Comparison of ENCODE assay signal across 1 cellular context in genomic region chr20:728022-728944, GRCh38.
TF ChIP-seq lines count a peak whose summit lies in the region.

No MANE protein-coding gene starts in this region.

TF ChIP-seq in HepG2, 621 proteins besides CTCF, POLR2A, EP300 and RAD21 (continued from another document and continues in another):
- TF ChIP-seq, protein P1, sequence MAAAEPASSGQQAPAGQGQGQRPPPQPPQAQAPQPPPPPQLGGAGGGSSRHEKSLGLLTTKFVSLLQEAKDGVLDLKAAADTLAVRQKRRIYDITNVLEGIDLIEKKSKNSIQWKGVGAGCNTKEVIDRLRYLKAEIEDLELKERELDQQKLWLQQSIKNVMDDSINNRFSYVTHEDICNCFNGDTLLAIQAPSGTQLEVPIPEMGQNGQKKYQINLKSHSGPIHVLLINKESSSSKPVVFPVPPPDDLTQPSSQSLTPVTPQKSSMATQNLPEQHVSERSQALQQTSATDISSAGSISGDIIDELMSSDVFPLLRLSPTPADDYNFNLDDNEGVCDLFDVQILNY (CRISPR knock-in tag; conservative IDR thresholded peaks at IDR 0.05) = 0 out of 2 replicates have a peak, but pooled peaks have one; percentile 31
- TF ChIP-seq KDM5B (CRISPR knock-in tag; IDR thresholded peaks at IDR 0.05; ENCODE audit: borderline replicate concordance) (peak; percentile 75; the same call in 1 of the 2 replicates), NFKBIZ (CRISPR knock-in tag; IDR thresholded peaks at IDR 0.05) (0 out of 2 replicates have a peak, but pooled peaks have one; percentile 52), MXD1 (CRISPR knock-in tag; IDR thresholded peaks at IDR 0.05) (peak; percentile 12; the same call in 1 of the 2 replicates), ZNF329 (CRISPR knock-in tag; IDR thresholded peaks at IDR 0.05; ENCODE audit: low read depth) (0 out of 2 replicates have a peak, but pooled peaks have one; percentile 50), MNT (IDR thresholded peaks at IDR 0.05) (no peak), ZMYM2 (CRISPR knock-in tag; IDR thresholded peaks at IDR 0.05) (no peak), CEBPG (CRISPR knock-in tag; IDR thresholded peaks at IDR 0.05) (no peak), NFIC (IDR thresholded peaks at IDR 0.05; ENCODE audit: low read length) (no peak), ZNF550 (CRISPR knock-in tag; IDR thresholded peaks at IDR 0.05; ENCODE audit: borderline replicate concordance) (no peak), IKZF5 (CRISPR knock-in tag; IDR thresholded peaks at IDR 0.05) (no peak), MEF2D (CRISPR knock-in tag; IDR thresholded peaks at IDR 0.05) (peak; percentile 56; the same call in 1 of the 2 replicates), AKAP8 (CRISPR knock-in tag; IDR thresholded peaks at IDR 0.05) (peak; percentile 26; the same call in 1 of the 2 replicates), TCF12 (IDR thresholded peaks at IDR 0.05) (no peak), TCF12 (CRISPR knock-in tag; IDR thresholded peaks at IDR 0.05) (no peak), SMARCC2 (IDR thresholded peaks at IDR 0.05) (no peak), ZNF460 (CRISPR knock-in tag; IDR thresholded peaks at IDR 0.05; ENCODE audit: borderline replicate concordance) (no peak), MTF2 (CRISPR knock-in tag; IDR thresholded peaks at IDR 0.05; ENCODE audit: borderline replicate concordance) (peak; percentile 99), UBTF (CRISPR knock-in tag; IDR thresholded peaks at IDR 0.05) (peak; percentile 79), ZSCAN22 (CRISPR knock-in tag; IDR thresholded peaks at IDR 0.05) (no peak), SP5 (CRISPR knock-in tag; IDR thresholded peaks at IDR 0.05; ENCODE audit: borderline replicate concordance, low read depth) (peak; percentile 78), CCAR2 (optimal IDR thresholded peaks at IDR 0.05; ENCODE audit: low read depth, low read length) (no peak), ZNF598 (CRISPR knock-in tag; IDR thresholded peaks at IDR 0.05; ENCODE audit: borderline replicate concordance) (peak; percentile 52; the same call in 1 of the 2 replicates), HOXA5 (CRISPR knock-in tag; IDR thresholded peaks at IDR 0.05) (0 out of 2 replicates have a peak, but pooled peaks have one; percentile 47), CENPX (CRISPR knock-in tag; IDR thresholded peaks at IDR 0.05) (no peak), ZNF30 (CRISPR knock-in tag; IDR thresholded peaks at IDR 0.05) (no peak), TMF1 (CRISPR knock-in tag; IDR thresholded peaks at IDR 0.05; ENCODE audit: low read depth) (no peak), REL (CRISPR knock-in tag; conservative IDR thresholded peaks at IDR 0.05) (no peak; the same call in 1 of the 2 replicates), GABPA (IDR thresholded peaks at IDR 0.05; ENCODE audit: low read depth, low read length) (no peak), GABPA (CRISPR knock-in tag; IDR thresholded peaks at IDR 0.05; ENCODE audit: low read depth) (no peak), SRF (IDR thresholded peaks at IDR 0.05; ENCODE audit: low read depth, low read length) (no peak), THYN1 (CRISPR knock-in tag; IDR thresholded peaks at IDR 0.05; ENCODE audit: borderline replicate concordance, low read depth) (no peak), ZBTB25 (CRISPR knock-in tag; IDR thresholded peaks at IDR 0.05) (peak; percentile 22; the same call in 1 of the 2 replicates), ZNF260 (CRISPR knock-in tag; IDR thresholded peaks at IDR 0.05; ENCODE audit: borderline replicate concordance, low read depth) (no peak), ZKSCAN5 (CRISPR knock-in tag; IDR thresholded peaks at IDR 0.05) (no peak), ZNF451 (CRISPR knock-in tag; IDR thresholded peaks at IDR 0.05) (0 out of 2 replicates have a peak, but pooled peaks have one; percentile 68), ZNF274 (CRISPR knock-in tag; IDR thresholded peaks at IDR 0.05) (peak; percentile 81; the same call in 1 of the 2 replicates), TFDP1 (CRISPR knock-in tag; IDR thresholded peaks at IDR 0.05; ENCODE audit: borderline replicate concordance) (no peak; the same call in 1 of the 2 replicates), NCOA2 (CRISPR knock-in tag; IDR thresholded peaks at IDR 0.05) (no peak), NONO (IDR thresholded peaks at IDR 0.05) (no peak), NONO (CRISPR knock-in tag; conservative IDR thresholded peaks at IDR 0.05) (peak; percentile 76), MTF1 (CRISPR knock-in tag; IDR thresholded peaks at IDR 0.05) (no peak), MXI1 (IDR thresholded peaks at IDR 0.05; ENCODE audit: borderline replicate concordance, low read depth, low read length) (peak; percentile 44; the same call in 1 of the 3 replicates), ZSCAN30 (CRISPR knock-in tag; IDR thresholded peaks at IDR 0.05) (no peak), ZNF292 (CRISPR knock-in tag; IDR thresholded peaks at IDR 0.05; ENCODE audit: borderline replicate concordance, low read depth) (no peak), MZF1 (CRISPR knock-in tag; IDR thresholded peaks at IDR 0.05; ENCODE audit: borderline replicate concordance) (0 out of 2 replicates have a peak, but pooled peaks have one; percentile 18)
- TF ChIP-seq, protein P2, sequence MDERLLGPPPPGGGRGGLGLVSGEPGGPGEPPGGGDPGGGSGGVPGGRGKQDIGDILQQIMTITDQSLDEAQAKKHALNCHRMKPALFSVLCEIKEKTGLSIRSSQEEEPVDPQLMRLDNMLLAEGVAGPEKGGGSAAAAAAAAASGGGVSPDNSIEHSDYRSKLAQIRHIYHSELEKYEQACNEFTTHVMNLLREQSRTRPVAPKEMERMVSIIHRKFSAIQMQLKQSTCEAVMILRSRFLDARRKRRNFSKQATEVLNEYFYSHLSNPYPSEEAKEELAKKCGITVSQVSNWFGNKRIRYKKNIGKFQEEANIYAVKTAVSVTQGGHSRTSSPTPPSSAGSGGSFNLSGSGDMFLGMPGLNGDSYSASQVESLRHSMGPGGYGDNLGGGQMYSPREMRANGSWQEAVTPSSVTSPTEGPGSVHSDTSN (CRISPR knock-in tag; IDR thresholded peaks at IDR 0.05) = no peak
- TF ChIP-seq, protein P3, sequence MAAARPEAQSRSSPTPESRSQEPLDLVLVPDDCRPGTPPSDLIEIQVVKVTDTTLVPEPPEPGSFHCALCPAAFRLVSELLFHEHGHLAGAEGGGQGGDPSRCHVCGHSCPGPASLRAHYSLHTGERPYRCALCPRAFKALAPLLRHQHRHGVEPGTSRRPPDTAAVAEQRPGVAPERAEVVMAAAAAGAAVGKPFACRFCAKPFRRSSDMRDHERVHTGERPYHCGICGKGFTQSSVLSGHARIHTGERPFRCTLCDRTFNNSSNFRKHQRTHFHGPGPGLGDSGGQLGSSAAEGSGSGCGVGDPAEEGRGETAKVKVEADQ (CRISPR knock-in tag; IDR thresholded peaks at IDR 0.05; ENCODE audit: borderline replicate concordance) = no peak
- TF ChIP-seq, protein P4, sequence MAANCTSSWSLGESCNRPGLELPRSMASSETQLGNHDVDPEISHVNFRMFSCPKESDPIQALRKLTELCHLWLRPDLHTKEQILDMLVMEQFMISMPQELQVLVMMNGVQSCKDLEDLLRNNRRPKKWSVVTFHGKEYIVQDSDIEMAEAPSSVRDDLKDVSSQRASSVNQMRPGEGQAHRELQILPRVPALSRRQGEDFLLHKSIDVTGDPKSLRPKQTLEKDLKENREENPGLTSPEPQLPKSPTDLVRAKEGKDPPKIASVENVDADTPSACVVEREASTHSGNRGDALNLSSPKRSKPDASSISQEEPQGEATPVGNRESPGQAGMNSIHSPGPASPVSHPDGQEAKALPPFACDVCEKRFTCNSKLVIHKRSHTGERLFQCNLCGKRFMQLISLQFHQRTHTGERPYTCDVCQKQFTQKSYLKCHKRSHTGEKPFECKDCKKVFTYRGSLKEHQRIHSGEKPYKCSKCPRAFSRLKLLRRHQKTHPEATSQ (CRISPR knock-in tag; IDR thresholded peaks at IDR 0.05; ENCODE audit: borderline replicate concordance) = no peak
- TF ChIP-seq, protein P5, sequence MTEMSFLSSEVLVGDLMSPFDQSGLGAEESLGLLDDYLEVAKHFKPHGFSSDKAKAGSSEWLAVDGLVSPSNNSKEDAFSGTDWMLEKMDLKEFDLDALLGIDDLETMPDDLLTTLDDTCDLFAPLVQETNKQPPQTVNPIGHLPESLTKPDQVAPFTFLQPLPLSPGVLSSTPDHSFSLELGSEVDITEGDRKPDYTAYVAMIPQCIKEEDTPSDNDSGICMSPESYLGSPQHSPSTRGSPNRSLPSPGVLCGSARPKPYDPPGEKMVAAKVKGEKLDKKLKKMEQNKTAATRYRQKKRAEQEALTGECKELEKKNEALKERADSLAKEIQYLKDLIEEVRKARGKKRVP (CRISPR knock-in tag; IDR thresholded peaks at IDR 0.05) = no peak
- TF ChIP-seq, protein P6, sequence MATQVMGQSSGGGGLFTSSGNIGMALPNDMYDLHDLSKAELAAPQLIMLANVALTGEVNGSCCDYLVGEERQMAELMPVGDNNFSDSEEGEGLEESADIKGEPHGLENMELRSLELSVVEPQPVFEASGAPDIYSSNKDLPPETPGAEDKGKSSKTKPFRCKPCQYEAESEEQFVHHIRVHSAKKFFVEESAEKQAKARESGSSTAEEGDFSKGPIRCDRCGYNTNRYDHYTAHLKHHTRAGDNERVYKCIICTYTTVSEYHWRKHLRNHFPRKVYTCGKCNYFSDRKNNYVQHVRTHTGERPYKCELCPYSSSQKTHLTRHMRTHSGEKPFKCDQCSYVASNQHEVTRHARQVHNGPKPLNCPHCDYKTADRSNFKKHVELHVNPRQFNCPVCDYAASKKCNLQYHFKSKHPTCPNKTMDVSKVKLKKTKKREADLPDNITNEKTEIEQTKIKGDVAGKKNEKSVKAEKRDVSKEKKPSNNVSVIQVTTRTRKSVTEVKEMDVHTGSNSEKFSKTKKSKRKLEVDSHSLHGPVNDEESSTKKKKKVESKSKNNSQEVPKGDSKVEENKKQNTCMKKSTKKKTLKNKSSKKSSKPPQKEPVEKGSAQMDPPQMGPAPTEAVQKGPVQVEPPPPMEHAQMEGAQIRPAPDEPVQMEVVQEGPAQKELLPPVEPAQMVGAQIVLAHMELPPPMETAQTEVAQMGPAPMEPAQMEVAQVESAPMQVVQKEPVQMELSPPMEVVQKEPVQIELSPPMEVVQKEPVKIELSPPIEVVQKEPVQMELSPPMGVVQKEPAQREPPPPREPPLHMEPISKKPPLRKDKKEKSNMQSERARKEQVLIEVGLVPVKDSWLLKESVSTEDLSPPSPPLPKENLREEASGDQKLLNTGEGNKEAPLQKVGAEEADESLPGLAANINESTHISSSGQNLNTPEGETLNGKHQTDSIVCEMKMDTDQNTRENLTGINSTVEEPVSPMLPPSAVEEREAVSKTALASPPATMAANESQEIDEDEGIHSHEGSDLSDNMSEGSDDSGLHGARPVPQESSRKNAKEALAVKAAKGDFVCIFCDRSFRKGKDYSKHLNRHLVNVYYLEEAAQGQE (IDR thresholded peaks at IDR 0.05; ENCODE audit: borderline replicate concordance in 1 of 2, low read depth in 1 of 2, low read length in 2 of 2) = no peak
